Comparison of ENCODE assay signal across 26 cellular contexts in genomic region chr15:88654430-88655102, GRCh38. TPM values are rescaled to one million over a fixed set of nuclear protein-coding genes. Genes with fewer than 3 reads are reported as not detected.
DNase-seq lines count a peak whose midpoint lies in the region; ATAC-seq and TF ChIP-seq lines count a peak whose summit lies in the region.
"Had no signal": no experiment of that assay in that cellular context is flagged by ENCODE, and none has a peak within 500 bp of the region (broad histone marks: within the 10 kb centered on the region; RNA-seq: fewer than 3 reads in every experiment).

No MANE protein-coding gene starts in this region.

- no peak overlapping the region for H3K56ac ChIP-seq in mesendoderm (ENCODE audit: low read length)

- peaks cover 20 to 43% of the 10 kb centered on the region in 2 donors for H3K36me3 Mint-ChIP-seq in CD4-positive, alpha-beta memory T cell
- H3K36me3 Mint-ChIP-seq in central memory CD8-positive, alpha-beta T cell (ENCODE audit: insufficient read depth): peaks cover 15% of the 10 kb centered on the region

- H3K4ac ChIP-seq in mesendoderm (ENCODE audit: low read depth, low read length): no peak overlapping the region

- H3K27me3 Mint-ChIP-seq in CD4-positive, alpha-beta memory T cell: no peaks in the 10 kb centered on the region
- H3K27me3 Mint-ChIP-seq in central memory CD8-positive, alpha-beta T cell: no peaks in the 10 kb centered on the region

- H3K23ac ChIP-seq in mesendoderm (ENCODE audit: low read length): no peak overlapping the region

- intact Hi-C loops in CD4-positive, alpha-beta memory T cell (cut with micrococcal nuclease): no loop called here
- intact Hi-C loops in posterior vena cava (cut with DNase I): loop anchor here in 1 of 2 donors (5.0 kb wide), 1 partner anchor 178 kb away; no protein-coding TSS in a partner anchor

- no peak overlapping the region for H3K4me2 ChIP-seq in mesendoderm (ENCODE audit: low read length)
- H3K4me2 ChIP-seq: PC-9 had no signal

- no peak overlapping the region for H2BK5ac ChIP-seq in mesendoderm (ENCODE audit: low read length)

- peaks cover 5% of the 10 kb centered on the region for H3K36me3 ChIP-seq in CD4-positive, alpha-beta memory T cell (ENCODE audit: insufficient read depth, low read length)
- no peaks in the 10 kb centered on the region for H3K36me3 ChIP-seq in mesendoderm (ENCODE audit: control insufficient read depth, insufficient read depth, low read length)
- H3K36me3 ChIP-seq: gastrocnemius medialis had no signal

- CTCF ChIA-PET in CD4-positive, alpha-beta memory T cell (lab: Charles Lee; ENCODE audit: partially characterized antibody): interaction anchor here (1.7 to 9.8 kb wide), 4 partner anchors 7 to 29 kb away, joined by 6 to 95 read pairs (median 14); no protein-coding TSS in a partner anchor

- no peak overlapping the region for H4K5ac ChIP-seq in mesendoderm (ENCODE audit: low read length)

- H3K4me1 ChIP-seq in CD4-positive, alpha-beta memory T cell (ENCODE audit: insufficient read depth, low read length): peaks cover 79% of the 10 kb centered on the region
- no peaks in the 10 kb centered on the region for H3K4me1 ChIP-seq in mesendoderm (ENCODE audit: control insufficient read depth, low read depth, low read length)
- H3K4me1 ChIP-seq: Caco-2 had no signal

- H3K27ac ChIP-seq in CD4-positive, alpha-beta memory T cell (ENCODE audit: low read depth, low read length): peak overlapping the region; percentile 8
- H3K27ac ChIP-seq in mesendoderm (ENCODE audit: low read depth, low read length): no peak overlapping the region
- H3K27ac ChIP-seq: gastrocnemius medialis, parathyroid adenoma, PC-9 had no signal

- H3K9me3 Mint-ChIP-seq in CD4-positive, alpha-beta memory T cell: no peaks in the 10 kb centered on the region
- H3K9me3 Mint-ChIP-seq in central memory CD8-positive, alpha-beta T cell: no peaks in the 10 kb centered on the region

- WGBS in mesendoderm (ENCODE audit: extremely low coverage, insufficient coverage, low lambda C conversion rate): no CpG with 5 or more reads among the region's 18 CpGs

- no peak overlapping the region for H2BK120ac ChIP-seq in mesendoderm (ENCODE audit: low read depth, low read length)

- no peak overlapping the region for H2BK15ac ChIP-seq in mesendoderm (replicated peaks; ENCODE audit: low read depth)

- H3K4me3 Mint-ChIP-seq in CD4-positive, alpha-beta memory T cell: peak overlapping the region in 2 of 8 donors; percentile 68 to 74
- no peak overlapping the region for H3K4me3 Mint-ChIP-seq in central memory CD8-positive, alpha-beta T cell

- no peak for DNase-seq in CD4-positive, alpha-beta memory T cell
- DNase-seq in GM12865 (ENCODE audit: low read depth) (peak; percentile 10), posterior vena cava (ENCODE audit: low spot score) (peak; percentile 56), mesendoderm (no peak), activated T-cell treated with anti-CD3 and anti-CD28 coated beads for 4 hours (no peak)
- peak in 1 of 2 donors; percentile 10 for DNase-seq in central memory CD8-positive, alpha-beta T cell (ENCODE audit: low spot score in 2 of 2)
- DNase-seq: activated CD4-positive, CD25-positive, alpha-beta regulatory T cell; activated naive CD4-positive, alpha-beta T cell; AML-193; aorta; Caco-2; central memory CD4-positive, alpha-beta T cell; gastrocnemius medialis; hypothalamus; kidney; mammary epithelial cell; NCI-H1092 treated with DMSO at 0.1 percent for 48 hours; NCI-H2081; NCI-H446; PC-9; stimulated activated CD4-positive, alpha-beta T cell treated with anti-CD3 and anti-CD28 coated beads, Interleukin-2, amount 100 ng/mL, for 48 hours had no signal

- H3K4me1 Mint-ChIP-seq in CD4-positive, alpha-beta memory T cell: peaks cover 49 to 91% (median 64%) of the 10 kb centered on the region in 4 donors
- peaks cover 47% of the 10 kb centered on the region for H3K4me1 Mint-ChIP-seq in central memory CD8-positive, alpha-beta T cell

- POLR2A ChIA-PET in CD4-positive, alpha-beta memory T cell (lab: Charles Lee; ENCODE audit: partially characterized antibody): interaction anchor here (2.1 to 9.2 kb wide), 2 partner anchors 28 to 33 kb away, joined by 13 to 113 read pairs; no protein-coding TSS in a partner anchor

- no peaks in the 10 kb centered on the region for H3K79me1 ChIP-seq in mesendoderm (ENCODE audit: low read length)

- no peak overlapping the region for H3K4me3 ChIP-seq in CD4-positive, alpha-beta memory T cell (ENCODE audit: low read length in 2 of 2)
- H3K4me3 ChIP-seq in GM12865 (ENCODE audit: low read depth, low read length) (no peak overlapping the region), mesendoderm (ENCODE audit: low read length) (no peak overlapping the region)
- H3K4me3 ChIP-seq: gastrocnemius medialis, PC-9 had no signal

- no peak for ATAC-seq in central memory CD8-positive, alpha-beta T cell (replicated peaks; ENCODE audit: extremely low read depth, poor library complexity, severe bottlenecking)
- ATAC-seq in GM18907 (IDR thresholded peaks at IDR 0.05; ENCODE audit: unreplicated experiment) (no peak), GM21576 (IDR thresholded peaks at IDR 0.05; ENCODE audit: unreplicated experiment) (no peak)
- ATAC-seq: esophagus mucosa, gastrocnemius medialis, HCT116 had no signal

- H3K79me2 ChIP-seq in mesendoderm (ENCODE audit: control insufficient read depth, insufficient read depth, low read length): no peaks in the 10 kb centered on the region
- H3K79me2 ChIP-seq: parathyroid adenoma had no signal

- H2AK5ac ChIP-seq in mesendoderm (ENCODE audit: low read length): no peak overlapping the region

- peak overlapping the region; percentile 28 to 84 (median 70) for H3K27ac Mint-ChIP-seq in CD4-positive, alpha-beta memory T cell
- peak overlapping the region; percentile 58 for H3K27ac Mint-ChIP-seq in central memory CD8-positive, alpha-beta T cell (ENCODE audit: low read depth)

- H3K9me3 ChIP-seq in CD4-positive, alpha-beta memory T cell (ENCODE audit: control insufficient read depth in 1 of 2, low read length in 2 of 2): no peaks in the 10 kb centered on the region
- H3K9me3 ChIP-seq: Caco-2, gastrocnemius medialis had no signal

- H3K18ac ChIP-seq in mesendoderm (ENCODE audit: low read length): no peak overlapping the region

- TF ChIP-seq CTCF in GM12865 (IDR thresholded peaks at IDR 0.05; ENCODE audit: insufficient read depth, low read depth, low read length, missing control alignments): no peak

- H3K27me3 ChIP-seq in CD4-positive, alpha-beta memory T cell (ENCODE audit: insufficient read depth, low read length): no peaks in the 10 kb centered on the region
- H3K27me3 ChIP-seq in mesendoderm (ENCODE audit: insufficient read depth, low read length, poor library complexity): no peaks in the 10 kb centered on the region
- H3K27me3 ChIP-seq: gastrocnemius medialis had no signal

- H4K8ac ChIP-seq in mesendoderm (ENCODE audit: low read depth, low read length): no peak overlapping the region

- H3K9ac ChIP-seq in mesendoderm (ENCODE audit: low read length): no peak overlapping the region
- H3K9ac ChIP-seq: parathyroid adenoma had no signal

RNA-seq across cellular contexts. Expression of gene ISG20, which starts 15.8 kb away (rescaled TPM):
- 100 to 1,000 TPM; 144 to 153 TPM for total RNA-seq in CD4-positive, alpha-beta memory T cell
- polyA plus RNA-seq in CD4-positive, alpha-beta memory T cell: 100 to 1,000 TPM; 494 to 667 TPM
- 1 to 10 TPM; 6.9 to 7.4 TPM for total RNA-seq in posterior vena cava
- polyA plus RNA-seq in mesendoderm (2013, experiment 1 of 2): 2.1 TPM
- 2.6 TPM for polyA plus RNA-seq in mesendoderm (2013, experiment 2 of 2)

RNA-seq across cellular contexts. Expression of gene AEN, which starts 33.4 kb away (rescaled TPM):
- total RNA-seq in CD4-positive, alpha-beta memory T cell: 10 to 100 TPM; 54.5 to 56.8 TPM
- 10 to 100 TPM; 33.2 to 35.8 TPM for polyA plus RNA-seq in CD4-positive, alpha-beta memory T cell
- 10 to 100 TPM; 12.2 to 24.3 TPM for total RNA-seq in posterior vena cava
- polyA plus RNA-seq in mesendoderm (2013, experiment 1 of 2): 53.8 TPM
- polyA plus RNA-seq in mesendoderm (2013, experiment 2 of 2): 56.0 TPM

Comparison
In these comparisons a context has a peak if more than half of its experiments do, and no peak if none do; other contexts are left out.
1. DNase-seq: peak in GM12865 (single experiment) and posterior vena cava (single experiment); none in CD4-positive, alpha-beta memory T cell (0 of 5), mesendoderm (single experiment) and activated T-cell treated with anti-CD3 and anti-CD28 coated beads for 4 hours (single experiment).
2. RNA of gene ISG20, which starts 15.8 kb away (total RNA-seq): 144 to 153 TPM in CD4-positive, alpha-beta memory T cell; 6.9 to 7.4 TPM in posterior vena cava; every median in the first group is over 10 times any median in the second.